1 cellular context compared by ENCODE assay signal in the genomic region with DNA sequence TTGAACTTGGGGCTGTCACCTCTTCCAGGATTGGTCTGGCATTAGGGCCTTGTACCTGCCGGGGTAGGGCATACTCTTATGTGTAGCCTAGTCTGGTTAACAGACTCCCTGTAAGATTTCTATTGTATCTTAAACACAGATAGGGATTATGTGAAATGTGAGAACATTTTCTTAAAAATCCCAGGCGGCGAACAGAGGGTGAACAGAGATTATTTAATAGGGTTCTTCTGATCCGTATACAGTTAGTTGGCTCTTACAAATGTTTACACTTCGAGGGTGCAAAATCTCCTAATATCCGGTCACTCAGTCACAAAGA.
TF ChIP-seq lines count a peak whose summit lies in the region.

No MANE protein-coding gene starts in this region.

TF ChIP-seq in GM23338, 12 proteins besides CTCF, POLR2A, EP300 and RAD21 (continued from another document):
- TF ChIP-seq REST (IDR thresholded peaks at IDR 0.05; ENCODE audit: unreplicated experiment), result no peak
- TF ChIP-seq STAT1 (IDR thresholded peaks at IDR 0.05; ENCODE audit: unreplicated experiment), result no peak
- no peak for TF ChIP-seq ZNF114 (CRISPR knock-in tag; IDR thresholded peaks at IDR 0.05)
- TF ChIP-seq CREB1 (CRISPR knock-in tag; IDR thresholded peaks at IDR 0.05; ENCODE audit: low read depth), result no peak
